25 cellular contexts compared by ENCODE assay signal in the genomic region with DNA sequence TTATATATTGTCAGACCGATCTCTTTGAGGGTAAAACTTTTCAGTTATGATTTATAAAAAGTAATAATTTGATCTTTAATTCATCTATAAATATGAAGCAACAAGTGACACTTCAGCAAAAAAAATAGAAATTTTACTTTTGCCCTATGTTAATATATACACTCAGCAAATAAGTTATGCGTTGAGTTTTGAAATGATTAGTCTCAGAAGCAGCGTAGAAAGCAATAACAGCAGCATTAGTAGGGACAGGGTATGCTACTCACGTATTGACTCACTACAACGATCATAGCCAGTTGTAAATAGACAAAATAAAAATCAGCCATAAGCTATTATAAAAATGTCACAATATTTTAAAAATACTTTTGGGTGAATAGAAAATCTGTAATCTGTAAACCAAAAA.
DNase-seq lines count a peak whose midpoint lies in the region; ATAC-seq, FAIRE-seq and TF ChIP-seq lines count a peak whose summit lies in the region.
"Had no signal": no experiment of that assay in that cellular context is flagged by ENCODE, and none has a peak within 500 bp of the region (broad histone marks: within the 10 kb centered on the region; RNA-seq: fewer than 3 reads in every experiment).

No MANE protein-coding gene starts in this region.

- intact Hi-C loops in GM12878 (cut with micrococcal nuclease; ENCODE audit: unreplicated experiment), result no loop called here

- H3K4me3 ChIP-seq in OCI-LY3 (ENCODE audit: low read length), result no peak overlapping the region
- no peak overlapping the region for H3K4me3 ChIP-seq in GM12878
- H3K4me3 ChIP-seq: BLaER1 had no signal

- H3K36me3 ChIP-seq in OCI-LY3 (replicated peaks; ENCODE audit: low read depth, low read length), result no peaks in the 10 kb centered on the region
- H3K36me3 ChIP-seq in GM12878 (ENCODE audit: control insufficient read depth in 2 of 2, insufficient read depth in 2 of 2, low read length in 1 of 2), result no peaks in the 10 kb centered on the region
- H3K36me3 ChIP-seq: BE2C, BLaER1 had no signal

- peak overlapping the region; percentile 10; the same call in 1 of the 2 replicates for H3K4me2 ChIP-seq in OCI-LY3 (ENCODE audit: low read length)
- H3K4me2 ChIP-seq in GM12878 (ENCODE audit: control insufficient read depth, insufficient read depth), result no peak overlapping the region
- H3K4me2 ChIP-seq: BLaER1 had no signal

- H3K4me1 ChIP-seq in OCI-LY3 (ENCODE audit: low read length), result peaks cover 37% of the 10 kb centered on the region
- H3K4me1 ChIP-seq in GM12878 (ENCODE audit: control insufficient read depth, insufficient read depth, low read length), result no peaks in the 10 kb centered on the region
- H3K4me1 ChIP-seq: BE2C, BLaER1 had no signal

- SMC1A ChIA-PET in GM12878 (lab: Charles Lee; ENCODE audit: uncharacterized antibody, unreplicated experiment), result interaction anchor here (1.0 to 2.7 kb wide), 3 partner anchors 11 to 34 kb away, joined by 3 to 9 read pairs (median 4); no protein-coding TSS in a partner anchor

- H3K4me1 Mint-ChIP-seq in type B pancreatic cell (ENCODE audit: unreplicated experiment), result no peaks in the 10 kb centered on the region
- H3K4me1 Mint-ChIP-seq: CD14-positive monocyte; CD4-positive, alpha-beta memory T cell; CD4-positive, CD25-positive, alpha-beta regulatory T cell; CD8-positive, alpha-beta memory T cell had no signal

- no peak overlapping the region for H3K9ac ChIP-seq in OCI-LY3 (ENCODE audit: low read length)
- no peak overlapping the region for H3K9ac ChIP-seq in GM12878 (ENCODE audit: control insufficient read depth, insufficient read depth, low read length)
- H3K9ac ChIP-seq: BLaER1 had no signal

- no TSS peak for BruUV-seq in GM12878 (replicated peaks; lab: Mats Ljungman, UMichigan)

- no peak for TF ChIP-seq POLR2A in GM12878 (IDR thresholded peaks at IDR 0.05; ENCODE audit: low read depth, low read length)

- CTCF ChIA-PET in GM12878 (lab: Yijun Ruan, JAX), result interaction anchor here (0.9 to 1.3 kb wide), 2 partner anchors 19 to 32 kb away, joined by 3 to 4 read pairs; no protein-coding TSS in a partner anchor

- H3K27me3 Mint-ChIP-seq in type B pancreatic cell, result no peaks in the 10 kb centered on the region
- H3K27me3 Mint-ChIP-seq: CD4-positive, alpha-beta memory T cell; CD4-positive, CD25-positive, alpha-beta regulatory T cell; CD8-positive, alpha-beta memory T cell had no signal

- H2AFZ ChIP-seq in OCI-LY3 (ENCODE audit: low read depth, low read length) (no peak overlapping the region), GM12878 (ENCODE audit: control insufficient read depth, low read depth, low read length) (no peak overlapping the region)

- in situ Hi-C loops in GM12878 (cut with MboI), result no loop called here

- no peak overlapping the region for H3K27ac Mint-ChIP-seq in type B pancreatic cell
- H3K27ac Mint-ChIP-seq: CD14-positive monocyte; CD4-positive, alpha-beta memory T cell; CD4-positive, CD25-positive, alpha-beta regulatory T cell; CD8-positive, alpha-beta memory T cell had no signal

- peak; percentile 73 for ATAC-seq in GM12878

- no peaks in the 10 kb centered on the region for H3K79me2 ChIP-seq in OCI-LY3 (ENCODE audit: low read length)
- no peaks in the 10 kb centered on the region for H3K79me2 ChIP-seq in GM12878 (ENCODE audit: control insufficient read depth, insufficient read depth, low read length)

- H3K9me3 Mint-ChIP-seq in type B pancreatic cell, result peaks cover 8% of the 10 kb centered on the region

- H4K20me1 ChIP-seq in OCI-LY3 (ENCODE audit: insufficient read depth, low read length) (no peaks in the 10 kb centered on the region), GM12878 (ENCODE audit: control insufficient read depth, insufficient read depth) (no peaks in the 10 kb centered on the region)
- H4K20me1 ChIP-seq: BLaER1 had no signal

- no peak for FAIRE-seq in GM12878 (lab: Jason Lieb, UNC)
- FAIRE-seq: A204.1, G401.6, GM12891, GM19239 had no signal

- H3K9me3 ChIP-seq in OCI-LY3 (ENCODE audit: insufficient read depth, low read length), result no peaks in the 10 kb centered on the region
- peaks cover 2% of the 10 kb centered on the region; the same call in 1 of the 3 replicates for H3K9me3 ChIP-seq in GM12878 (replicated peaks; ENCODE audit: control insufficient read depth, insufficient read depth, low read length)
- H3K9me3 ChIP-seq: BE2C had no signal

- RAD21 ChIA-PET in GM12878 (lab: Charles Lee; ENCODE audit: unreplicated experiment), result interaction anchor here (1.3 kb wide), 1 partner anchor 34 kb away, joined by 5 read pairs; no protein-coding TSS in a partner anchor

- TF ChIP-seq EP300 in GM12878 (IDR thresholded peaks at IDR 0.05; ENCODE audit: borderline replicate concordance in 1 of 2, control insufficient read depth in 1 of 2, low read depth in 2 of 2, low read length in 2 of 2), result no peak

- 29% methylated on average over 5 of the region's 5 CpGs for WGBS in GM12878 (ENCODE audit: insufficient coverage, insufficient replicate concordance, low lambda C conversion rate, missing lambda C conversion rate)

- no peak for TF ChIP-seq CTCF in OCI-LY3 (IDR thresholded peaks at IDR 0.05; ENCODE audit: low read depth, low read length)
- no peak for TF ChIP-seq CTCF in GM12878 (IDR thresholded peaks at IDR 0.05 in 2 of 3, conservative IDR thresholded peaks at IDR 0.05 in 1 of 3; ENCODE audit: control insufficient read depth in 2 of 3, extremely low read depth in 1 of 3, insufficient read depth in 1 of 3, low read depth in 3 of 3, low read length in 3 of 3)
- TF ChIP-seq CTCF in type B pancreatic cell (conservative IDR thresholded peaks at IDR 0.05), result no peak

- H3K27ac ChIP-seq in OCI-LY3 (ENCODE audit: low read length) (peak overlapping the region; percentile 56; the same call in 1 of the 2 replicates), GM12878 (ENCODE audit: control insufficient read depth, insufficient read depth) (no peak overlapping the region)
- H3K27ac ChIP-seq: BLaER1 had no signal

- no peaks in the 10 kb centered on the region for H3K36me3 Mint-ChIP-seq in type B pancreatic cell
- H3K36me3 Mint-ChIP-seq: CD14-positive monocyte; CD4-positive, alpha-beta memory T cell; CD4-positive, CD25-positive, alpha-beta regulatory T cell; CD8-positive, alpha-beta memory T cell had no signal

- POLR2A ChIA-PET in GM12878 (lab: Charles Lee), result no interaction called here

- TF ChIP-seq RAD21 in GM12878 (IDR thresholded peaks at IDR 0.05; ENCODE audit: insufficient read depth, low read depth, low read length), result no peak

- H3K4me3 Mint-ChIP-seq in type B pancreatic cell, result no peak overlapping the region
- H3K4me3 Mint-ChIP-seq: CD14-positive monocyte; CD4-positive, alpha-beta memory T cell; CD4-positive, CD25-positive, alpha-beta regulatory T cell; CD8-positive, alpha-beta memory T cell had no signal

- peak; percentile 15 for DNase-seq in ELR (ENCODE audit: low read depth)
- no peak for DNase-seq in GM12878 (ENCODE audit: low read depth, low spot score)
- DNase-seq in type B pancreatic cell (ENCODE audit: extremely low spot score, unreplicated experiment), result no peak
- no peak for DNase-seq in stimulated activated CD4-positive, alpha-beta T cell treated with anti-CD3 and anti-CD28 coated beads, Interleukin-2, amount 100 ng/mL, for 48 hours
- DNase-seq: 8988T; ACHN; BE2C; C1 segment of cervical spinal cord; CD4-positive, alpha-beta memory T cell; CD4-positive, CD25-positive, alpha-beta regulatory T cell; CD8-positive, alpha-beta memory T cell; COR-L47; DMS 273 treated with DMSO at 0.1 percent for 48 hours; DMS153; DMS79; DND-41; EL; GF-D8 had no signal

- H3K27me3 ChIP-seq in OCI-LY3 (ENCODE audit: low read depth, low read length) (no peaks in the 10 kb centered on the region), GM12878 (replicated peaks in 1 of 2; ENCODE audit: control insufficient read depth in 2 of 2, insufficient read depth in 2 of 2, low read length in 1 of 2) (no peaks in the 10 kb centered on the region)
- H3K27me3 ChIP-seq: BE2C, BLaER1 had no signal

TF ChIP-seq in GM12878, 131 proteins besides CTCF, POLR2A, EP300 and RAD21:
- no peak for TF ChIP-seq SMAD1 (IDR thresholded peaks at IDR 0.05; ENCODE audit: low read depth, partially characterized antibody)
- peak; percentile 55 for TF ChIP-seq JUNB (IDR thresholded peaks at IDR 0.05)
- peak; percentile 12; the same call in 1 of the 2 replicates for TF ChIP-seq IRF4 (IDR thresholded peaks at IDR 0.05; ENCODE audit: low read depth, low read length)
